ENCODE assay signal across 1 cellular context in the genomic region with DNA sequence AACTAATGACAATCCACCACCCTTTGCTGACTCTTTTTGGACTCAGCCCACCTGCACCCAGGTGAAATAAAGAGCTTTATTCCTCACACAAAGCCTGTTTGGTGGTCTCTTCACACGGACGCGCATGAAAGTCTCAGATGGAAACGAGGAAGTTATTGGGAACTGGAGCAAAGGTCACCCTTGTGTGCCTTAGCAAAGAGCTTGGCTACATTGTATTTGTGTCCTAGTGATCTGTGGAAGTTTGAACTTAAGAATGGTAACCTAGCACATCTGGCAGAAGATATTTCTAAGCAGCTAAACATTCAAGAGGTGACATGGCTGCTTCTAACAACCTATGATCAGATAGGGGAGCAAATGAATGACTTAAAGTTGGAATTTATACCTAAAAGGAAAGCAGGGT. TPM values are rescaled to one million over a fixed set of nuclear protein-coding genes. Genes with fewer than 3 reads are reported as not detected.
"Had no signal": no experiment of that assay in that cellular context is flagged by ENCODE, and none has a peak within 500 bp of the region (broad histone marks: within the 10 kb centered on the region; RNA-seq: fewer than 3 reads in every experiment).

No MANE protein-coding gene starts in this region.

RNA-seq across cellular contexts. Expression of a gene that starts 15.2 kb away (rescaled TPM):
- total RNA-seq: activated T-helper 1 cell treated with anti-CD3 and anti-CD28 coated beads, Interleukin-12 subunit alpha, Interleukin-12 subunit beta, Interleukin-2, Interleukin-4 antibody, amounts not matched to agents 30 ng/mL and 10 ng/mL and 1 ng/mL, durations not matched to agents 14 hours and 24 hours and 36 hours had no signal
